8 cellular contexts compared by ENCODE assay signal in genomic region chr6:149319413-149319812, GRCh38. TPM values are rescaled to one million over a fixed set of nuclear protein-coding genes. Genes with fewer than 3 reads are reported as not detected.
DNase-seq lines count a peak whose midpoint lies in the region; ATAC-seq and TF ChIP-seq lines count a peak whose summit lies in the region.

No MANE protein-coding gene starts in this region.

- H3K9me3 ChIP-seq in heart left ventricle (no peaks in the 10 kb centered on the region), breast epithelium (no peaks in the 10 kb centered on the region), vagina (no peaks in the 10 kb centered on the region)

- peaks cover under 1% of the 10 kb centered on the region for H3K27me3 Mint-ChIP-seq in mesothelial cell of epicardium (ENCODE audit: low read depth)

- no peaks in the 10 kb centered on the region for H3K36me3 ChIP-seq in heart left ventricle
- no peaks in the 10 kb centered on the region for H3K36me3 ChIP-seq in breast epithelium
- no peaks in the 10 kb centered on the region for H3K36me3 ChIP-seq in vagina

- peaks cover 43% of the 10 kb centered on the region for H3K4me1 Mint-ChIP-seq in mesothelial cell of epicardium

- H3K9me3 Mint-ChIP-seq in mesothelial cell of epicardium: no peaks in the 10 kb centered on the region

- TF ChIP-seq POLR2A in heart left ventricle (IDR thresholded peaks at IDR 0.05): no peak
- TF ChIP-seq POLR2A in breast epithelium (IDR thresholded peaks at IDR 0.05): no peak
- no peak for TF ChIP-seq POLR2A in vagina (IDR thresholded peaks at IDR 0.05)

- ATAC-seq in heart left ventricle (no peak), left cardiac atrium (no peak)

- 20 to 32% (median 24%) methylated on average over 3 of the region's 3 CpGs for WGBS in heart left ventricle, 4 donors

- H3K27ac ChIP-seq in heart left ventricle (peak overlapping the region in 8 of 12 donors; percentile 37 to 99 (median 96)), breast epithelium (peak overlapping the region; percentile 99), vagina (peak overlapping the region; percentile 91)

- H3K4me1 ChIP-seq in heart left ventricle (peaks cover 0 to 64% (median 30%) of the 10 kb centered on the region in 12 donors), breast epithelium (peaks cover 0 to 8% of the 10 kb centered on the region in 2 donors), vagina (peaks cover 48% of the 10 kb centered on the region)

- H3K4me3 Mint-ChIP-seq in mesothelial cell of epicardium: peak overlapping the region; percentile 81

- intact Hi-C loops in heart left ventricle (cut with DNase I): loop anchor here in 6 of 10 donors (5.0 to 10.0 kb wide), 6 partner anchors 68 to 237 kb away; no protein-coding TSS in a partner anchor
- intact Hi-C loops in left cardiac atrium (cut with DNase I): loop anchor here in 1 of 2 donors (5.0 kb wide), 1 partner anchor 88 kb away; no protein-coding TSS in a partner anchor
- intact Hi-C loops in breast epithelium (cut with DNase I; ENCODE audit: low total_unique reads): no loop called here
- intact Hi-C loops in vagina (cut with DNase I): loop anchor here (10.0 kb wide), 1 partner anchor 195 kb away; no protein-coding TSS in a partner anchor

- TF ChIP-seq CTCF in heart left ventricle (IDR thresholded peaks at IDR 0.05): no peak
- no peak for TF ChIP-seq CTCF in breast epithelium (IDR thresholded peaks at IDR 0.05)
- TF ChIP-seq CTCF in mesothelial cell of epicardium (IDR thresholded peaks at IDR 0.05; ENCODE audit: unreplicated experiment): no peak
- TF ChIP-seq CTCF in vagina (IDR thresholded peaks at IDR 0.05): no peak

- H3K27me3 ChIP-seq in heart left ventricle (no peaks in the 10 kb centered on the region), breast epithelium (no peaks in the 10 kb centered on the region), vagina (no peaks in the 10 kb centered on the region)

- H3K27ac Mint-ChIP-seq in mesothelial cell of epicardium: peak overlapping the region; percentile 90

- DNase-seq in heart left ventricle (no peak), left cardiac atrium (no peak), breast epithelium (ENCODE audit: low spot score in 2 of 2) (no peak), mesothelial cell of epicardium (ENCODE audit: low spot score in 2 of 2, unreplicated experiment in 2 of 2) (no peak), vagina (ENCODE audit: extremely low spot score in 2 of 2) (no peak), NCI-H2107 treated with DMSO at 0.1 percent for 48 hours (lab: John Stamatoyannopoulos, UW; ENCODE audit: unreplicated experiment) (no peak), NCI-H1092 treated with DMSO at 0.1 percent for 48 hours (lab: John Stamatoyannopoulos, UW) (no peak), GOT3 (lab: John Stamatoyannopoulos, UW) (no peak)

- peak overlapping the region in 10 of 12 donors; percentile 85 to 96 (median 92) for H3K4me3 ChIP-seq in heart left ventricle
- peak overlapping the region; percentile 96 to 97 (median 96) for H3K4me3 ChIP-seq in breast epithelium
- H3K4me3 ChIP-seq in vagina: peak overlapping the region; percentile 56 to 98

- no peaks in the 10 kb centered on the region for H3K36me3 Mint-ChIP-seq in mesothelial cell of epicardium

RNA-seq across cellular contexts. Expression of gene TAB2, which starts 1.9 kb away (rescaled TPM):
- 10 to 100 TPM; 49.0 to 95.5 (median 55.5) TPM for total RNA-seq in heart left ventricle
- 10 to 100 TPM; 19.1 to 52.8 TPM for polyA plus RNA-seq in heart left ventricle
- 10 to 100 TPM; 45.6 to 56.3 TPM for total RNA-seq in left cardiac atrium
- 10 to 100 TPM; 63.3 to 91.0 (median 75.8) TPM for total RNA-seq in breast epithelium
- total RNA-seq in mesothelial cell of epicardium: 71.3 to 72.7 TPM (median 72.0 TPM) in 3 replicates
- 80.5 TPM for total RNA-seq in vagina
